In the genomic region with DNA sequence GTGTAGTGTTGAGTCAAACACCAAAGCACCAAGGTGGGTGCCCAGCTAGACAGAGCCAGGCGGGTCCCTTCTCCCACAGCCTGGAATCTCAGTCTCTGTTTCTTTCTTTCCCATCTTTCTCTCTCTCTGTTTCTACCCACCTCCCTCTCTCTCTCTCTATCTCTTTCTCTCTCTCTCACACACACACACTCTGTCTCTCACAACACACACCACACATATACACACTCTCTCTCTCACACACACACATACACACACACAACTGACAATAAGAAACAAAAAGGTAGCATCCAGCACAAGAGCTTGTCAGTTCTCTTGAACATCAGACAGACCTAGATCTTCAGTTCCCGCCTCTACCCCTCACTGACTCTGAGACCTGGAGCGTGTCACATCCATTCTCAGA, we compare ENCODE assay signal across 18 cellular contexts. TPM values are rescaled to one million over a fixed set of nuclear protein-coding genes. Genes with fewer than 3 reads are reported as not detected.
DNase-seq lines count a peak whose midpoint lies in the region; ATAC-seq, FAIRE-seq and TF ChIP-seq lines count a peak whose summit lies in the region.
"Had no signal": no experiment of that assay in that cellular context is flagged by ENCODE, and none has a peak within 500 bp of the region (broad histone marks: within the 10 kb centered on the region; RNA-seq: fewer than 3 reads in every experiment).

No MANE protein-coding gene starts in this region.

- no peak overlapping the region for H3K4me3 ChIP-seq in HepG2 (replicated peaks in 1 of 3; ENCODE audit: insufficient read depth in 1 of 3, low read depth in 2 of 3, low read length in 3 of 3)
- no peak overlapping the region for H3K4me3 ChIP-seq in right lobe of liver
- H3K4me3 ChIP-seq in suprapubic skin, result no peak overlapping the region
- H3K4me3 ChIP-seq: GM12878, GM23338 had no signal

- TF ChIP-seq POLR2A in HepG2 (IDR thresholded peaks at IDR 0.05; ENCODE audit: insufficient read depth in 1 of 2, low read depth in 2 of 2, low read length in 2 of 2), result no peak
- TF ChIP-seq POLR2A in right lobe of liver (IDR thresholded peaks at IDR 0.05), result no peak
- no peak for TF ChIP-seq POLR2A in suprapubic skin (IDR thresholded peaks at IDR 0.05)

- TF ChIP-seq CTCF in HepG2 (CRISPR knock-in tag; IDR thresholded peaks at IDR 0.05) (no peak), right lobe of liver (IDR thresholded peaks at IDR 0.05) (no peak), neural crest cell (conservative IDR thresholded peaks at IDR 0.05) (no peak), suprapubic skin (IDR thresholded peaks at IDR 0.05) (no peak)

- no peak for TF ChIP-seq EP300 in HepG2 (IDR thresholded peaks at IDR 0.05; ENCODE audit: low read depth in 2 of 2, low read length in 2 of 2)
- TF ChIP-seq EP300 in HepG2 (CRISPR knock-in tag; IDR thresholded peaks at IDR 0.05; ENCODE audit: borderline replicate concordance), result no peak
- TF ChIP-seq EP300 in suprapubic skin (IDR thresholded peaks at IDR 0.05), result no peak

- H2AFZ ChIP-seq in HepG2 (ENCODE audit: low read length), result no peak overlapping the region
- H2AFZ ChIP-seq: GM23338 had no signal

- no peak overlapping the region for H3K4me2 ChIP-seq in HepG2 (ENCODE audit: low read depth, low read length)
- H3K4me2 ChIP-seq: GM23338 had no signal

- H3K27me3 ChIP-seq in HepG2 (ENCODE audit: control insufficient read depth in 1 of 2, insufficient read depth in 2 of 2, low read length in 2 of 2) (0 out of 5 replicates have a peak, but pooled peaks cover 0 to 3% of the 10 kb centered on the region in 2 experiments), right lobe of liver (no peaks in the 10 kb centered on the region), suprapubic skin (no peaks in the 10 kb centered on the region)

- DNase-seq in HepG2 (ENCODE audit: low spot score) (no peak), right lobe of liver (no peak), epithelial cell of prostate (ENCODE audit: low read depth, low spot score) (no peak), neural crest cell (ENCODE audit: low read depth, low spot score) (no peak), AML-193 (lab: John Stamatoyannopoulos, UW) (no peak), suprapubic skin (ENCODE audit: low spot score in 2 of 2) (no peak)
- DNase-seq: 8988T; C1 segment of cervical spinal cord; Calu3; CD4-positive, alpha-beta T cell; DMS79; H7 had no signal

- H3K27me3 Mint-ChIP-seq in neural crest cell (ENCODE audit: low read depth), result no peaks in the 10 kb centered on the region
- H3K27me3 Mint-ChIP-seq: CD4-positive, alpha-beta T cell had no signal

- no peaks in the 10 kb centered on the region for H3K4me1 Mint-ChIP-seq in neural crest cell

- H3K4me1 ChIP-seq in HepG2 (ENCODE audit: insufficient read depth, low read length) (peaks cover 36% of the 10 kb centered on the region), right lobe of liver (no peaks in the 10 kb centered on the region), suprapubic skin (peaks cover 35% of the 10 kb centered on the region)

- in situ Hi-C loops in HepG2 (cut with HindIII; ENCODE audit: extremely low pct_ligation_motif_present, low pct_unique_long_range_greater_than_20kb), result no loop called here

- FAIRE-seq in HepG2 (lab: Jason Lieb, UNC), result no peak
- FAIRE-seq: GM12878, GM18507 had no signal

- BruUV-seq in HepG2 (replicated peaks; lab: Mats Ljungman, UMichigan), result no TSS peak

- H3K36me3 ChIP-seq in HepG2 (replicated peaks in 1 of 2; ENCODE audit: control insufficient read depth in 1 of 2, insufficient read depth in 2 of 2, low read length in 2 of 2) (no peaks in the 10 kb centered on the region), right lobe of liver (no peaks in the 10 kb centered on the region), suprapubic skin (no peaks in the 10 kb centered on the region)

- H3K79me2 ChIP-seq in HepG2 (ENCODE audit: insufficient read depth, low read length), result no peaks in the 10 kb centered on the region

- H4K20me1 ChIP-seq in HepG2 (ENCODE audit: insufficient read depth, low read length), result no peaks in the 10 kb centered on the region

- no peaks in the 10 kb centered on the region for H3K9me3 Mint-ChIP-seq in neural crest cell
- H3K9me3 Mint-ChIP-seq: CD4-positive, alpha-beta T cell; GM23338 had no signal

- intact Hi-C loops in HepG2 (cut with micrococcal nuclease; ENCODE audit: unreplicated experiment) (no loop called here), right lobe of liver (cut with DNase I) (no loop called here)

- ATAC-seq in HepG2 (no peak), right lobe of liver (no peak), GM18519 (IDR thresholded peaks at IDR 0.05; ENCODE audit: low FRiP score, unreplicated experiment) (no peak)
- ATAC-seq: GM23338 had no signal

- WGBS in HepG2 (ENCODE audit: low lambda C conversion rate), result 78% methylated on average over 3 of the region's 3 CpGs
- WGBS in right lobe of liver (ENCODE audit: insufficient coverage, low coverage, low lambda C conversion rate, missing lambda C conversion rate), result 87% methylated on average over 3 of the region's 3 CpGs
- 85% methylated on average over 3 of the region's 3 CpGs for WGBS in suprapubic skin

- H3K9me3 ChIP-seq in HepG2 (ENCODE audit: low read length), result no peaks in the 10 kb centered on the region
- no peaks in the 10 kb centered on the region for H3K9me3 ChIP-seq in right lobe of liver
- H3K9me3 ChIP-seq in suprapubic skin, result no peaks in the 10 kb centered on the region

- CTCF ChIA-PET in HepG2 (lab: Yijun Ruan, JAX; ENCODE audit: low intra/inter-chr PET ratio, low total read pairs), result no interaction called here

- H3K36me3 Mint-ChIP-seq in neural crest cell (ENCODE audit: low read depth), result no peaks in the 10 kb centered on the region

- H3K27ac ChIP-seq in HepG2 (ENCODE audit: extremely low read length, insufficient read depth, low read length) (no peak overlapping the region), right lobe of liver (no peak overlapping the region), epithelial cell of prostate (peak overlapping the region; percentile 99), suprapubic skin (no peak overlapping the region)

- POLR2A ChIA-PET in HepG2 (lab: Yijun Ruan, JAX), result no interaction called here

- no peak for TF ChIP-seq RAD21 in HepG2 (CRISPR knock-in tag; IDR thresholded peaks at IDR 0.05)

- H3K27ac Mint-ChIP-seq in neural crest cell (ENCODE audit: unreplicated experiment), result peak overlapping the region; percentile 6
- H3K27ac Mint-ChIP-seq: B cell; CD4-positive, alpha-beta T cell; GM23338 had no signal

- no peak overlapping the region for H3K9ac ChIP-seq in HepG2 (ENCODE audit: insufficient read depth, low read depth, low read length)

- no peak overlapping the region for H3K4me3 Mint-ChIP-seq in neural crest cell
- H3K4me3 Mint-ChIP-seq: B cell; CD4-positive, alpha-beta T cell; GM23338 had no signal

RNA-seq across cellular contexts. Expression of a gene that starts 2.4 kb away (rescaled TPM):
- total RNA-seq in HepG2 (2016; rRNA removed; fragmentation: Illumina TruSeq; extraction: Trizol), result not detected in 2 replicates
- total RNA-seq in HepG2 (2016; cell fraction: cytosol; rRNA removed; fragmentation: Illumina TruSeq; extraction: Trizol; ENCODE audit: low read depth), result not detected in 2 replicates
- 0.09 TPM in 1 of 2 replicates, not detected in the other for total RNA-seq in HepG2 (2016; cell fraction: insoluble cytoplasmic fraction; rRNA removed; fragmentation: Illumina TruSeq; extraction: Trizol)
- 0.12 TPM in 1 of 2 replicates, not detected in the other for total RNA-seq in HepG2 (2016; cell fraction: membrane; rRNA removed; fragmentation: Illumina TruSeq; extraction: Trizol)
- not detected in 2 replicates for total RNA-seq in HepG2 (2016; cell fraction: nucleus; rRNA removed; fragmentation: Illumina TruSeq; extraction: Trizol)
- 0.16 and 0.22 TPM in 2 replicates for polyA plus RNA-seq in HepG2 (2011; rRNA removed)
- polyA plus RNA-seq in HepG2 (2011; cell fraction: cytosol; rRNA removed), result 0.11 and 0.21 TPM in 2 replicates
- not detected in 2 replicates for polyA plus RNA-seq in HepG2 (2011; cell fraction: nucleus; rRNA removed)
- 0.29 TPM in 1 of 2 replicates, not detected in the other for polyA plus RNA-seq in HepG2 (2012)
- not detected in 2 replicates for polyA plus RNA-seq in HepG2 (2016; cell fraction: cytosol; fragmentation: Illumina TruSeq; extraction: Trizol; ENCODE audit: low read depth)
- not detected in 2 replicates for polyA plus RNA-seq in HepG2 (2016; cell fraction: insoluble cytoplasmic fraction; fragmentation: Illumina TruSeq; extraction: Trizol; ENCODE audit: low read depth)
- 0.51 TPM in 1 of 2 replicates, not detected in the other for polyA plus RNA-seq in HepG2 (2016; cell fraction: membrane; fragmentation: Illumina TruSeq; extraction: Trizol; ENCODE audit: low read depth)
- not detected in 2 replicates for polyA plus RNA-seq in HepG2 (2016; cell fraction: nucleus; fragmentation: Illumina TruSeq; extraction: Trizol; ENCODE audit: insufficient read depth, low read depth)
- 0.56 TPM in 1 of 2 replicates, not detected in the other for polyA minus RNA-seq in HepG2 (2011; rRNA and poly(A)+ RNA removed; ENCODE audit: low replicate concordance)
- not detected in 2 replicates for polyA minus RNA-seq in HepG2 (2011; cell fraction: cytosol; rRNA and poly(A)+ RNA removed)
- polyA minus RNA-seq in HepG2 (2011; cell fraction: nucleus; rRNA and poly(A)+ RNA removed), result not detected in 2 replicates
- 1 to 10 TPM in 1 of 6 experiments, under 1 TPM in 2, not detected in 3; 0.35 to 1.1 (median 0.51) TPM for total RNA-seq in right lobe of liver
- not detected in 2 replicates for total RNA-seq in neural crest cell
- 10 to 100 TPM; 47.7 to 82.2 (median 63.8) TPM for total RNA-seq in suprapubic skin
- total RNA-seq: B cell; CD4-positive, alpha-beta T cell; G401; GM12878; H7 had no signal

RNA-seq across cellular contexts. Expression of a gene that starts 39.8 kb away (rescaled TPM):
- not detected in 2 replicates for total RNA-seq in HepG2 (2016; rRNA removed; fragmentation: Illumina TruSeq; extraction: Trizol)
- total RNA-seq in HepG2 (2016; cell fraction: cytosol; rRNA removed; fragmentation: Illumina TruSeq; extraction: Trizol; ENCODE audit: low read depth), result not detected in 2 replicates
- not detected in 2 replicates for total RNA-seq in HepG2 (2016; cell fraction: insoluble cytoplasmic fraction; rRNA removed; fragmentation: Illumina TruSeq; extraction: Trizol)
- total RNA-seq in HepG2 (2016; cell fraction: membrane; rRNA removed; fragmentation: Illumina TruSeq; extraction: Trizol), result not detected in 2 replicates
- not detected in 2 replicates for total RNA-seq in HepG2 (2016; cell fraction: nucleus; rRNA removed; fragmentation: Illumina TruSeq; extraction: Trizol)
- polyA plus RNA-seq in HepG2 (2011; rRNA removed), result 0.01 and 0.09 TPM in 2 replicates
- 0.03 TPM in 1 of 2 replicates, not detected in the other for polyA plus RNA-seq in HepG2 (2011; cell fraction: cytosol; rRNA removed)
- polyA plus RNA-seq in HepG2 (2011; cell fraction: nucleus; rRNA removed), result 0.05 and 0.12 TPM in 2 replicates
- 0.07 and 0.13 TPM in 2 replicates for polyA plus RNA-seq in HepG2 (2012)
- polyA plus RNA-seq in HepG2 (2016; cell fraction: cytosol; fragmentation: Illumina TruSeq; extraction: Trizol; ENCODE audit: low read depth), result not detected in 2 replicates
- polyA plus RNA-seq in HepG2 (2016; cell fraction: insoluble cytoplasmic fraction; fragmentation: Illumina TruSeq; extraction: Trizol; ENCODE audit: low read depth), result not detected in 2 replicates
- polyA plus RNA-seq in HepG2 (2016; cell fraction: membrane; fragmentation: Illumina TruSeq; extraction: Trizol; ENCODE audit: low read depth), result not detected in 2 replicates
- polyA plus RNA-seq in HepG2 (2016; cell fraction: nucleus; fragmentation: Illumina TruSeq; extraction: Trizol; ENCODE audit: insufficient read depth, low read depth), result not detected in 2 replicates
- polyA minus RNA-seq in HepG2 (2011; rRNA and poly(A)+ RNA removed; ENCODE audit: low replicate concordance), result 0.04 and 0.26 TPM in 2 replicates
- not detected in 2 replicates for polyA minus RNA-seq in HepG2 (2011; cell fraction: cytosol; rRNA and poly(A)+ RNA removed)
- polyA minus RNA-seq in HepG2 (2011; cell fraction: nucleus; rRNA and poly(A)+ RNA removed), result 0.12 TPM in 1 of 2 replicates, not detected in the other
- total RNA-seq in right lobe of liver, result 1 to 10 TPM in 2 of 6 experiments, under 1 TPM in 4; 0.61 to 4.4 (median 0.77) TPM
- total RNA-seq in neural crest cell, result 14.8 and 15.5 TPM in 2 replicates
- total RNA-seq in suprapubic skin, result 1 to 10 TPM; 1.0 to 1.4 (median 1.3) TPM
- total RNA-seq: Calu3 had no signal

Comparison
In these comparisons a context has a peak if more than half of its experiments do, and no peak if none do; other contexts are left out.
1. RNA of a gene that starts 2.4 kb away (total RNA-seq): 47.7 to 82.2 TPM in suprapubic skin; 0.35 to 1.1 TPM in right lobe of liver, 0.09 to 0.12 TPM in HepG2 and not detected in neural crest cell; every median in the first group is over 10 times any median in the second.